Comparison of ENCODE assay signal across 8 cellular contexts in the genomic region with DNA sequence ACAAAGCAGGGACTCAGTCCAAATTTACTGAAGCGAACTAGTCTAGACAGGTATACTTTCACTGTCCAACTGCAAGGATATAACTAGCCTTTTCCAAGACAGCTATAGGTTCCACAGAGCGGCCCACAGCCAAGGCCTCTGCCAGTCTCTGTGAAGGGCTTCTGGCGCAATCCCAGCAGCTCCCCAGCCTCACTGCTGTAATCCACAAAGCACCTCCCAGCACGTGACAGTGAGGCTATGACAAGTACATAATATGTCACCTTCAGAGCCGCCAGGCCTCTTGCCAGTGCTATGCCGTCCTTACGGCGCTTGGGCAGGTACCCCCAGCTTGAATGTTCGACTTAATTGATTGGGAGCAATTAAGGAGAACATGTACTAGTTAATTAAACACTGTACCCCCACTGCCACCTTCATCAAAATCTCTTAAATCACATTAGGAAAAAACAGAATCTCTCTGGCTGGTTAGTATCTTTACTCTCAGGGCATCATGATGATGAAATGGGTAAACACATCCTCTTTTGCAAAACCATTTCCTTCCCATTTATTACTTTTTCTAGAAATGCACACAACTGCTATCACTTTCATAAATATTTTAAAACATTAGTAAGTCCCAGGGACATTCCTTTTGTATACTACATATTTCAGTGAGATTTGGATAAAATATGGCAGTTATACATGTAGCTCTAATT.
A peak's percentile ranks its signal among the peaks of the same experiment; 100 is the strongest.
DNase-seq lines count a peak whose midpoint lies in the region; ATAC-seq and TF ChIP-seq lines count a peak whose summit lies in the region.

No MANE protein-coding gene starts in this region.

- no peaks in the 10 kb centered on the region for H3K27me3 Mint-ChIP-seq in CD8-positive, alpha-beta T cell (ENCODE audit: low read depth)
- H3K27me3 Mint-ChIP-seq in IgD-negative memory B cell = no peaks in the 10 kb centered on the region

- ATAC-seq in CD8-positive, alpha-beta T cell = no peak
- ATAC-seq in lower lobe of right lung (peak; percentile 35 to 72), HG03432 (IDR thresholded peaks at IDR 0.05; ENCODE audit: unreplicated experiment) (no peak), HG03045 (IDR thresholded peaks at IDR 0.05; ENCODE audit: unreplicated experiment) (no peak)

- intact Hi-C loops in CD8-positive, alpha-beta T cell (cut with DNase I, micrococcal nuclease) = no loop called here
- intact Hi-C loops in lower lobe of right lung (cut with DNase I) (loop anchor here (10.0 kb wide), 1 partner anchor 416 kb away; the partner anchor contains the start of gene FAM43A), testis (cut with DNase I; ENCODE audit: low total_unique reads) (loop anchor here (5.0 kb wide), 1 partner anchor 414 kb away; the partner anchor contains the start of gene FAM43A)

- H3K4me3 ChIP-seq in CD8-positive, alpha-beta T cell (ENCODE audit: low read depth, low read length) = no peak overlapping the region
- H3K4me3 ChIP-seq in adipocyte (ENCODE audit: low read length) = no peak overlapping the region
- H3K4me3 ChIP-seq in lower lobe of right lung = no peak overlapping the region
- H3K4me3 ChIP-seq in testis = no peak overlapping the region

- peaks cover 6% of the 10 kb centered on the region for H3K4me1 Mint-ChIP-seq in CD8-positive, alpha-beta T cell (ENCODE audit: low read depth)
- H3K4me1 Mint-ChIP-seq in IgD-negative memory B cell = peaks cover 31 to 47% (median 39%) of the 10 kb centered on the region in 3 donors

- peak overlapping the region; percentile 30 for H3K27ac Mint-ChIP-seq in CD8-positive, alpha-beta T cell
- peak overlapping the region; percentile 69 to 97 (median 88) for H3K27ac Mint-ChIP-seq in IgD-negative memory B cell

- no peaks in the 10 kb centered on the region for H3K27me3 ChIP-seq in CD8-positive, alpha-beta T cell (ENCODE audit: insufficient read depth, low read length)
- H3K27me3 ChIP-seq in adipocyte (replicated peaks; ENCODE audit: control insufficient read depth, insufficient read depth, low read length) (no peaks in the 10 kb centered on the region), lower lobe of right lung (ENCODE audit: low read depth) (no peaks in the 10 kb centered on the region), testis (no peaks in the 10 kb centered on the region)

- H3K4me3 Mint-ChIP-seq in CD8-positive, alpha-beta T cell = no peak overlapping the region
- peak overlapping the region; percentile 25 to 77 (median 59) for H3K4me3 Mint-ChIP-seq in IgD-negative memory B cell

- no peak for DNase-seq in CD8-positive, alpha-beta T cell
- peak; percentile 48 for DNase-seq in adipocyte (ENCODE audit: low read depth)
- peak; percentile 83 for DNase-seq in lower lobe of right lung
- DNase-seq in activated CD4-positive, alpha-beta T cell treated with anti-CD3 and anti-CD28 coated beads, Interleukin-2, amount 50 U/mL, for 48 hours = no peak
- no peak for DNase-seq in testis

- H3K36me3 Mint-ChIP-seq in CD8-positive, alpha-beta T cell = no peaks in the 10 kb centered on the region
- peaks cover 1% of the 10 kb centered on the region for H3K36me3 Mint-ChIP-seq in IgD-negative memory B cell

- no peak for TF ChIP-seq CTCF in CD8-positive, alpha-beta T cell (IDR thresholded peaks at IDR 0.05)
- TF ChIP-seq CTCF in lower lobe of right lung (IDR thresholded peaks at IDR 0.05) (no peak), testis (IDR thresholded peaks at IDR 0.05) (no peak)

- H3K9me3 Mint-ChIP-seq in CD8-positive, alpha-beta T cell = no peaks in the 10 kb centered on the region
- H3K9me3 Mint-ChIP-seq in IgD-negative memory B cell = no peaks in the 10 kb centered on the region

- WGBS in testis, 2 donors = 87 to 96% methylated on average over 5 to 9 of the region's 9 CpGs

- H3K4me1 ChIP-seq in CD8-positive, alpha-beta T cell (ENCODE audit: insufficient read depth, low read length) = no peaks in the 10 kb centered on the region
- H3K4me1 ChIP-seq in adipocyte (ENCODE audit: control insufficient read depth, insufficient read depth, low read length) = peaks cover 31% of the 10 kb centered on the region
- H3K4me1 ChIP-seq in lower lobe of right lung = peaks cover 28% of the 10 kb centered on the region
- H3K4me1 ChIP-seq in testis = no peaks in the 10 kb centered on the region

- H3K27ac ChIP-seq in CD8-positive, alpha-beta T cell (ENCODE audit: low read depth, low read length) = no peak overlapping the region
- H3K27ac ChIP-seq in lower lobe of right lung (peak overlapping the region; percentile 20), testis (no peak overlapping the region)

- no peak for TF ChIP-seq POLR2A in testis (IDR thresholded peaks at IDR 0.05)

- CTCF ChIA-PET in CD8-positive, alpha-beta T cell (lab: Charles Lee) = interaction anchor here (4.1 kb wide), 1 partner anchor 418 kb away, joined by 13 read pairs; no protein-coding TSS in a partner anchor

- POLR2A ChIA-PET in CD8-positive, alpha-beta T cell (lab: Charles Lee) = interaction anchor here (1.0 kb wide), 1 partner anchor 418 kb away, joined by 3 read pairs; no protein-coding TSS in a partner anchor

- no peaks in the 10 kb centered on the region for H3K36me3 ChIP-seq in CD8-positive, alpha-beta T cell (ENCODE audit: insufficient read depth, low read length)
- H3K36me3 ChIP-seq in adipocyte (ENCODE audit: control insufficient read depth, insufficient read depth, low read length, severe bottlenecking) (no peaks in the 10 kb centered on the region), lower lobe of right lung (no peaks in the 10 kb centered on the region), testis (ENCODE audit: low read depth, missing control alignments) (no peaks in the 10 kb centered on the region)

- H3K9ac ChIP-seq in adipocyte (ENCODE audit: low read length) = no peak overlapping the region

- H3K9me3 ChIP-seq in CD8-positive, alpha-beta T cell (ENCODE audit: low read length) = no peaks in the 10 kb centered on the region
- H3K9me3 ChIP-seq in adipocyte (ENCODE audit: control insufficient read depth, low read length) (no peaks in the 10 kb centered on the region), lower lobe of right lung (no peaks in the 10 kb centered on the region), testis (no peaks in the 10 kb centered on the region)

Comparison
In these comparisons a context has a peak if more than half of its experiments do, and no peak if none do; other contexts are left out.
1. ATAC-seq: peak in lower lobe of right lung (2 of 2); none in CD8-positive, alpha-beta T cell (single experiment), HG03432 (single experiment) and HG03045 (single experiment).
2. DNase-seq: peak in adipocyte (single experiment) and lower lobe of right lung (single experiment); none in CD8-positive, alpha-beta T cell (0 of 7), activated CD4-positive, alpha-beta T cell treated with anti-CD3 and anti-CD28 coated beads, Interleukin-2, amount 50 U/mL, for 48 hours (0 of 2) and testis (single experiment).
3. intact Hi-C loops: an anchor here in lower lobe of right lung (10.0 kb wide) and testis (5.0 kb wide); none called in CD8-positive, alpha-beta T cell.